ENCODE assay signal across 10 cellular contexts in the genomic region with DNA sequence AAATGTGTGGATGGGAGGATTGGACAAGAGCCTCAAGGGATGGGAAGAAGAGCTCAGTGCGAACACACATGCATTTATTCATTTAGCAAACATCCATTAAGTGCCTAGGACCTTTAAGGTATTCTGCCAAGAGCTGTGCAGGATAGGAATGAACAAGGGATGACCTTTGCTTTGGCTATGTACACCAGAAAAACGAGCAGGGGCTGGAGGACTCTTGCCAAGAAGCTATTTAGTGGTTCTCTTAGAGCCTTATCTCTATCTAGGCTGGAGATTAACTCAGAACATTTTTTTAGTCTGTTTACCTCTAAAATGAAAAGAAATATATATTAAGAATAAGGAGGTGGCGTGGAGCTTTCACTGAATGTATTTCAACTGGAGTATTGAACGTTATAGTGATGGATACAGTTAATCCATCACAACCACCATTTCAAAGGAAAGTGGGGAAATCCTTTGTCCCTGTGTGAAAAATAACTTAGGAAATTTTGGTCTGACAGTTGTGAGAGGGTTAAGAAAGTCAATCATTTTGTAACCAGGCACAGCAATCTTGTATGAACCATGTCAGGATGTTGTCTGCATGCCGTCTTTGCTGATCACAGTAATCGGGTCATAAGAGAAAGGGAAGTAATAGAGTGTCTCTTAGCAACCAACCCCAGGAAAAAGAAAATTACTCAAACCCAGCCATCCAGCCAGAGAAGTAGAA.
DNase-seq lines count a peak whose midpoint lies in the region; ATAC-seq and TF ChIP-seq lines count a peak whose summit lies in the region.
"Had no signal": no experiment of that assay in that cellular context is flagged by ENCODE, and none has a peak within 500 bp of the region (broad histone marks: within the 10 kb centered on the region; RNA-seq: fewer than 3 reads in every experiment).

No MANE protein-coding gene starts in this region.

- ATAC-seq in GM18868 (IDR thresholded peaks at IDR 0.05; ENCODE audit: unreplicated experiment) (peak; percentile 92), GM18511 (IDR thresholded peaks at IDR 0.05; ENCODE audit: unreplicated experiment) (no peak)
- ATAC-seq: Panc1 had no signal

- peaks cover 3% of the 10 kb centered on the region for H3K79me2 ChIP-seq in mammary epithelial cell (ENCODE audit: insufficient read depth, low read length)
- H3K79me2 ChIP-seq: parathyroid adenoma had no signal

- no peak overlapping the region for H3K27ac ChIP-seq in mammary epithelial cell (ENCODE audit: insufficient read depth, low read depth, low read length)
- H3K27ac ChIP-seq: parathyroid adenoma had no signal

- DNase-seq in SIG-M5 (lab: John Stamatoyannopoulos, UW) (peak; percentile 51), fibroblast of gingiva (ENCODE audit: low read depth) (peak; percentile 10), renal cortical epithelial cell (ENCODE audit: low read depth) (peak; percentile 44), SW 1271 (lab: John Stamatoyannopoulos, UW) (no peak), mammary epithelial cell (no peak), HPDE6-E6E7 (ENCODE audit: extremely low spot score) (no peak)

- WGBS in mammary epithelial cell (ENCODE audit: low coverage, missing lambda C conversion rate): 93% methylated on average over 5 of the region's 6 CpGs

- H3K36me3 ChIP-seq in mammary epithelial cell (ENCODE audit: insufficient read depth, low read length): no peaks in the 10 kb centered on the region

- in situ Hi-C loops in mammary epithelial cell (cut with MboI; ENCODE audit: low sequenced_read_pairs in 2 of 2): no loop called here

- dilution Hi-C loops in mammary epithelial cell (cut with HindIII; ENCODE audit: low sequenced_read_pairs): no loop called here

- H3K9me3 ChIP-seq in mammary epithelial cell (replicated peaks; ENCODE audit: insufficient read depth, low read length): no peaks in the 10 kb centered on the region

- no peak overlapping the region for H3K9ac ChIP-seq in mammary epithelial cell (ENCODE audit: insufficient read depth, low read length)
- H3K9ac ChIP-seq: parathyroid adenoma had no signal

- CTCF ChIA-PET in mammary epithelial cell (lab: Charles Lee; ENCODE audit: low non-redundant PET): no interaction called here

- H4K20me1 ChIP-seq in mammary epithelial cell (ENCODE audit: insufficient read depth, low read length): no peaks in the 10 kb centered on the region

- no peak overlapping the region for H3K4me2 ChIP-seq in mammary epithelial cell (ENCODE audit: insufficient read depth, low read depth, low read length)

- no TSS peak for BruUV-seq in mammary epithelial cell (replicated peaks; lab: Mats Ljungman, UMichigan)

- H3K4me1 ChIP-seq in mammary epithelial cell (ENCODE audit: insufficient read depth, low read length): peaks cover 12% of the 10 kb centered on the region

- H3K4me3 ChIP-seq in mammary epithelial cell (replicated peaks in 1 of 3; ENCODE audit: insufficient read depth in 1 of 3, low read depth in 2 of 3, low read length in 3 of 3): no peak overlapping the region

- no peak overlapping the region for H2AFZ ChIP-seq in mammary epithelial cell (ENCODE audit: low read depth, low read length)
- H2AFZ ChIP-seq: parathyroid adenoma had no signal

- intact Hi-C loops in mammary epithelial cell (cut with micrococcal nuclease): no loop called here

- no peaks in the 10 kb centered on the region for H3K27me3 ChIP-seq in mammary epithelial cell (ENCODE audit: insufficient read depth, low read length)

- TF ChIP-seq CTCF in mammary epithelial cell (conservative IDR thresholded peaks at IDR 0.05 in 1 of 2, IDR thresholded peaks at IDR 0.05 in 1 of 2; ENCODE audit: extremely low read depth in 1 of 2, insufficient read depth in 1 of 2, low read depth in 1 of 2, low read length in 2 of 2): no peak

Comparison
In these comparisons a context has a peak if more than half of its experiments do, and no peak if none do; other contexts are left out.
1. DNase-seq: peak in SIG-M5 (single experiment), fibroblast of gingiva (single experiment) and renal cortical epithelial cell (single experiment); none in SW 1271 (0 of 2), mammary epithelial cell (single experiment) and HPDE6-E6E7 (single experiment).